Comparison of ENCODE assay signal across 9 cellular contexts in the genomic region with DNA sequence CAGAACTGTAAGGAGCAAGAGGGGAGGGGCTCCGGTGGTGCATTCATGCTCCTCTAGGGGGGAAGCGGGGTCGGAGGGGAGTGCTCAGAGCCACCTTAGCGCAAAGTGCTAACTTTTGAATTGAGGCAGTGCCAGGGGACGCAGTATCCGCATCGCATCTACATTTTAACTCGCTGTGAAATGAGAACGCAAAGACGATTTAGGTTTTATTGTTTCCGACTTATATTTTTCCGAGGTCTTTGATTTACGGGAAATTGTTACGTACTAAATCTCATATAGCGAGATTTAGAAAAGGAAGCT. TPM values are rescaled to one million over a fixed set of nuclear protein-coding genes. Genes with fewer than 3 reads are reported as not detected.
DNase-seq lines count a peak whose midpoint lies in the region; ATAC-seq, FAIRE-seq and TF ChIP-seq lines count a peak whose summit lies in the region.
"Had no signal": no experiment of that assay in that cellular context is flagged by ENCODE, and none has a peak within 500 bp of the region (broad histone marks: within the 10 kb centered on the region; RNA-seq: fewer than 3 reads in every experiment).

No MANE protein-coding gene starts in this region.

- TF ChIP-seq POLR2A in HCT116 (IDR thresholded peaks at IDR 0.05; ENCODE audit: borderline replicate concordance, extremely low read depth, insufficient read depth, insufficient read length): no peak

- intact Hi-C loops in HCT116 (cut with micrococcal nuclease) (loop anchor here (5.0 kb wide), 1 partner anchor 174 kb away; no protein-coding TSS in a partner anchor), activated B cell treated with CpG ODN at 0.5 μM for 24 hours (cut with micrococcal nuclease) (loop anchor here (1.0 to 10.0 kb wide), 12 partner anchors 102 to 1734 kb away; a partner anchor contains a TSS), right cardiac atrium (cut with DNase I) (no loop called here)

- peaks cover 7 to 21% of the 10 kb centered on the region in 2 experiments; a peak in 3 of 4 replicates for H3K4me1 ChIP-seq in HCT116 (ENCODE audit: control insufficient read depth in 1 of 2, insufficient read depth in 2 of 2, low read length in 2 of 2)
- peaks cover 5% of the 10 kb centered on the region for H3K4me1 ChIP-seq in right cardiac atrium (ENCODE audit: control insufficient read depth, insufficient read depth, low read length)
- peaks cover 14% of the 10 kb centered on the region for H3K4me1 ChIP-seq in smooth muscle cell (ENCODE audit: low read depth)

- H3F3A ChIP-seq in smooth muscle cell (ENCODE audit: low read depth): no peaks in the 10 kb centered on the region

- H3K9me3 ChIP-seq in HCT116 (ENCODE audit: control insufficient read depth in 1 of 2, insufficient read depth in 1 of 2, low read depth in 1 of 2, low read length in 2 of 2) (no peaks in the 10 kb centered on the region), right cardiac atrium (ENCODE audit: control insufficient read depth, low read length) (no peaks in the 10 kb centered on the region), smooth muscle cell (replicated peaks; ENCODE audit: low read depth) (no peaks in the 10 kb centered on the region)

- ATAC-seq in HCT116: no peak
- no peak for ATAC-seq in activated B cell treated with CpG ODN at 0.5 μM for 24 hours (ENCODE audit: low read depth)
- no peak for ATAC-seq in right cardiac atrium
- ATAC-seq in GM21390 (IDR thresholded peaks at IDR 0.05; ENCODE audit: unreplicated experiment): no peak
- no peak for ATAC-seq in GM18511 (IDR thresholded peaks at IDR 0.05; ENCODE audit: unreplicated experiment)

- H2AFZ ChIP-seq in HCT116 (ENCODE audit: low read depth, low read length, poor library complexity, severe bottlenecking): peak overlapping the region; percentile 61
- H2AFZ ChIP-seq in smooth muscle cell (ENCODE audit: low read depth): peak overlapping the region; percentile 90

- H3K9me2 ChIP-seq in HCT116 (ENCODE audit: insufficient read depth): no peaks in the 10 kb centered on the region

- H3K27me3 Mint-ChIP-seq in activated B cell treated with CpG ODN at 0.5 μM for 24 hours: no peaks in the 10 kb centered on the region

- H3K27ac ChIP-seq in HCT116 (ENCODE audit: low read depth, low read length) (peak overlapping the region; percentile 84), right cardiac atrium (ENCODE audit: low read length) (peak overlapping the region; percentile 65), smooth muscle cell (ENCODE audit: low read depth) (peak overlapping the region; percentile 58)

- H3K9me3 Mint-ChIP-seq in activated B cell treated with CpG ODN at 0.5 μM for 24 hours: no peaks in the 10 kb centered on the region

- H4K20me1 ChIP-seq in HCT116 (ENCODE audit: insufficient read depth) (no peaks in the 10 kb centered on the region), smooth muscle cell (ENCODE audit: low read depth) (no peaks in the 10 kb centered on the region)

- CTCF ChIA-PET in HCT116 (lab: Charles Lee): interaction anchor here (1.1 to 1.2 kb wide), 2 partner anchors 172 to 576 kb away, joined by 3 to 4 read pairs; no protein-coding TSS in a partner anchor
- CTCF ChIA-PET in activated B cell treated with CpG ODN at 0.5 μM for 24 hours (lab: Charles Lee): interaction anchor here (1.8 kb wide), 1 partner anchor 101 kb away, joined by 6 read pairs; no protein-coding TSS in a partner anchor

- POLR2A ChIA-PET in HCT116 (lab: Charles Lee): interaction anchor here (0.9 to 1.4 kb wide), 4 partner anchors 8 to 172 kb away, joined by 3 to 4 read pairs (median 3); no protein-coding TSS in a partner anchor
- POLR2A ChIA-PET in activated B cell treated with CpG ODN at 0.5 μM for 24 hours (lab: Charles Lee): interaction anchor here (0.7 to 3.3 kb wide), 11 partner anchors 9 to 717 kb away, joined by 3 to 41 read pairs (median 4); a partner anchor contains a TSS

- H3K79me2 ChIP-seq in HCT116 (ENCODE audit: insufficient read depth, low read length) (peaks cover 36% of the 10 kb centered on the region), smooth muscle cell (ENCODE audit: low read depth) (peaks cover 31% of the 10 kb centered on the region)

- TF ChIP-seq RAD21 in HCT116 (IDR thresholded peaks at IDR 0.05; ENCODE audit: low read depth): no peak

- BruUV-seq in HCT116 (replicated peaks; lab: Mats Ljungman, UMichigan): no TSS peak

- H3K4me1 Mint-ChIP-seq in activated B cell treated with CpG ODN at 0.5 μM for 24 hours: peaks cover 22% of the 10 kb centered on the region

- no peaks in the 10 kb centered on the region for H3K36me3 ChIP-seq in HCT116 (ENCODE audit: control insufficient read depth in 1 of 2, insufficient read depth in 2 of 2, low read length in 2 of 2)
- no peaks in the 10 kb centered on the region for H3K36me3 ChIP-seq in smooth muscle cell (ENCODE audit: low read depth)

- H3K4me3 Mint-ChIP-seq in activated B cell treated with CpG ODN at 0.5 μM for 24 hours: peak overlapping the region; percentile 96

- under 1% methylated on average over 15 of the region's 15 CpGs for WGBS in right cardiac atrium
- WGBS in smooth muscle cell (ENCODE audit: low lambda C conversion rate): 2% methylated on average over 15 of the region's 15 CpGs

- peak overlapping the region; percentile 97 for H3K27ac Mint-ChIP-seq in activated B cell treated with CpG ODN at 0.5 μM for 24 hours

- no peaks in the 10 kb centered on the region; the same call in 1 of the 2 replicates for H3K27me3 ChIP-seq in HCT116 (ENCODE audit: insufficient read depth, low read length)
- H3K27me3 ChIP-seq in right cardiac atrium (ENCODE audit: control insufficient read depth, insufficient read depth): no peaks in the 10 kb centered on the region
- H3K27me3 ChIP-seq in smooth muscle cell (ENCODE audit: low read depth): no peaks in the 10 kb centered on the region

- H3K36me3 Mint-ChIP-seq in activated B cell treated with CpG ODN at 0.5 μM for 24 hours (ENCODE audit: low read depth): peaks cover 5% of the 10 kb centered on the region

- RAD21 ChIA-PET in HCT116 (lab: Charles Lee; ENCODE audit: low non-redundant PET in 1 of 2, low total read pairs in 2 of 2, uncharacterized antibody in 2 of 2, unreplicated experiment in 2 of 2): no interaction called here

- DNase-seq in HCT116 (ENCODE audit: low read depth, low spot score) (no peak), activated B cell treated with CpG ODN at 0.5 μM for 24 hours (no peak), right cardiac atrium (no peak), smooth muscle cell (lab: John Stamatoyannopoulos, UW; ENCODE audit: unreplicated experiment) (no peak), HuH-7 (ENCODE audit: low spot score) (no peak), frontal cortex (ENCODE audit: low spot score in 2 of 2) (no peak)

- H3K4me2 ChIP-seq in HCT116 (ENCODE audit: low read length) (peak overlapping the region; percentile 86), smooth muscle cell (peak overlapping the region; percentile 92)

- FAIRE-seq in frontal cortex (lab: Jason Lieb, UNC): no peak
- FAIRE-seq: colon had no signal

- peak overlapping the region; percentile 83 for H3K9ac ChIP-seq in HCT116 (ENCODE audit: low read length)
- H3K9ac ChIP-seq in smooth muscle cell (ENCODE audit: low read depth): peak overlapping the region; percentile 78

- H3K4me3 ChIP-seq in HCT116 (replicated peaks in 1 of 2; ENCODE audit: low read depth in 1 of 2, low read length in 2 of 2): peak overlapping the region; percentile 77 to 80
- H3K4me3 ChIP-seq in right cardiac atrium (ENCODE audit: low read length): peak overlapping the region; percentile 41
- peak overlapping the region; percentile 71 for H3K4me3 ChIP-seq in smooth muscle cell

- TF ChIP-seq CTCF in HCT116 (IDR thresholded peaks at IDR 0.05 in 2 of 3, conservative IDR thresholded peaks at IDR 0.05 in 1 of 3; ENCODE audit: borderline replicate concordance in 1 of 3, insufficient read depth in 1 of 3, low read depth in 2 of 3, low read length in 2 of 3) (no peak), activated B cell treated with CpG ODN at 0.5 μM for 24 hours (IDR thresholded peaks at IDR 0.05) (no peak), smooth muscle cell (IDR thresholded peaks at IDR 0.05; ENCODE audit: borderline replicate concordance, insufficient read depth, poor library complexity, severe bottlenecking) (no peak)

TF ChIP-seq in HCT116, 20 proteins besides CTCF, POLR2A, EP300 and RAD21 (continues in another document):
- TF ChIP-seq, protein P1, sequence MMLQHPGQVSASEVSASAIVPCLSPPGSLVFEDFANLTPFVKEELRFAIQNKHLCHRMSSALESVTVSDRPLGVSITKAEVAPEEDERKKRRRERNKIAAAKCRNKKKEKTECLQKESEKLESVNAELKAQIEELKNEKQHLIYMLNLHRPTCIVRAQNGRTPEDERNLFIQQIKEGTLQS (IDR thresholded peaks at IDR 0.05): no peak
- no peak for TF ChIP-seq POLR2AphosphoS5 (IDR thresholded peaks at IDR 0.05; ENCODE audit: low read depth, low read length)
- TF ChIP-seq TCF7L2 (IDR thresholded peaks at IDR 0.05; ENCODE audit: borderline replicate concordance, extremely low read depth, insufficient read depth, insufficient read length): no peak
- no peak for TF ChIP-seq EGR1 (IDR thresholded peaks at IDR 0.05; ENCODE audit: low read depth)
- no peak for TF ChIP-seq ZFX (IDR thresholded peaks at IDR 0.05)
- TF ChIP-seq SIN3A (IDR thresholded peaks at IDR 0.05; ENCODE audit: low read depth): no peak
- no peak for TF ChIP-seq EZH2phosphoT487 (IDR thresholded peaks at IDR 0.05; ENCODE audit: borderline replicate concordance)
- TF ChIP-seq SP1 (IDR thresholded peaks at IDR 0.05; ENCODE audit: low read depth): no peak
- no peak for TF ChIP-seq CBX3 (IDR thresholded peaks at IDR 0.05; ENCODE audit: low read depth)
- TF ChIP-seq SRF (IDR thresholded peaks at IDR 0.05; ENCODE audit: low read depth): no peak

RNA-seq across cellular contexts. Expression of a gene that starts 0.2 kb away (rescaled TPM):
- total RNA-seq in HCT116 (2021; ENCODE audit: unreplicated experiment) (18.4 TPM), activated B cell treated with CpG ODN at 0.5 μM for 24 hours (11.8 and 12.9 TPM in 2 replicates), right cardiac atrium (10 to 100 TPM; 22.3 to 29.3 (median 28.3) TPM), smooth muscle cell (23.1 and 26.8 TPM in 2 replicates), frontal cortex (52.2 TPM)
- polyA plus RNA-seq in HCT116 (2012): 6.9 and 9.6 TPM in 2 replicates
- polyA plus RNA-seq in right cardiac atrium (18.3 TPM), smooth muscle cell (9.5 and 10.7 TPM in 2 replicates)

Comparison
In these comparisons a context has a peak if more than half of its experiments do, and no peak if none do; other contexts are left out.
1. intact Hi-C loops: an anchor here in HCT116 (5.0 kb wide) and activated B cell treated with CpG ODN at 0.5 μM for 24 hours (1.0 to 10.0 kb wide); none called in right cardiac atrium.